Comparison of ENCODE assay signal across 1 cellular context in genomic region chrX:68686684-68687045, GRCh38.
A peak's percentile ranks its signal among the peaks of the same experiment; 100 is the strongest.
TF ChIP-seq lines count a peak whose summit lies in the region.

No MANE protein-coding gene starts in this region.

TF ChIP-seq in K562, 482 proteins besides CTCF, POLR2A, EP300 and RAD21 (continued from another document):
- TF ChIP-seq, protein P1, sequence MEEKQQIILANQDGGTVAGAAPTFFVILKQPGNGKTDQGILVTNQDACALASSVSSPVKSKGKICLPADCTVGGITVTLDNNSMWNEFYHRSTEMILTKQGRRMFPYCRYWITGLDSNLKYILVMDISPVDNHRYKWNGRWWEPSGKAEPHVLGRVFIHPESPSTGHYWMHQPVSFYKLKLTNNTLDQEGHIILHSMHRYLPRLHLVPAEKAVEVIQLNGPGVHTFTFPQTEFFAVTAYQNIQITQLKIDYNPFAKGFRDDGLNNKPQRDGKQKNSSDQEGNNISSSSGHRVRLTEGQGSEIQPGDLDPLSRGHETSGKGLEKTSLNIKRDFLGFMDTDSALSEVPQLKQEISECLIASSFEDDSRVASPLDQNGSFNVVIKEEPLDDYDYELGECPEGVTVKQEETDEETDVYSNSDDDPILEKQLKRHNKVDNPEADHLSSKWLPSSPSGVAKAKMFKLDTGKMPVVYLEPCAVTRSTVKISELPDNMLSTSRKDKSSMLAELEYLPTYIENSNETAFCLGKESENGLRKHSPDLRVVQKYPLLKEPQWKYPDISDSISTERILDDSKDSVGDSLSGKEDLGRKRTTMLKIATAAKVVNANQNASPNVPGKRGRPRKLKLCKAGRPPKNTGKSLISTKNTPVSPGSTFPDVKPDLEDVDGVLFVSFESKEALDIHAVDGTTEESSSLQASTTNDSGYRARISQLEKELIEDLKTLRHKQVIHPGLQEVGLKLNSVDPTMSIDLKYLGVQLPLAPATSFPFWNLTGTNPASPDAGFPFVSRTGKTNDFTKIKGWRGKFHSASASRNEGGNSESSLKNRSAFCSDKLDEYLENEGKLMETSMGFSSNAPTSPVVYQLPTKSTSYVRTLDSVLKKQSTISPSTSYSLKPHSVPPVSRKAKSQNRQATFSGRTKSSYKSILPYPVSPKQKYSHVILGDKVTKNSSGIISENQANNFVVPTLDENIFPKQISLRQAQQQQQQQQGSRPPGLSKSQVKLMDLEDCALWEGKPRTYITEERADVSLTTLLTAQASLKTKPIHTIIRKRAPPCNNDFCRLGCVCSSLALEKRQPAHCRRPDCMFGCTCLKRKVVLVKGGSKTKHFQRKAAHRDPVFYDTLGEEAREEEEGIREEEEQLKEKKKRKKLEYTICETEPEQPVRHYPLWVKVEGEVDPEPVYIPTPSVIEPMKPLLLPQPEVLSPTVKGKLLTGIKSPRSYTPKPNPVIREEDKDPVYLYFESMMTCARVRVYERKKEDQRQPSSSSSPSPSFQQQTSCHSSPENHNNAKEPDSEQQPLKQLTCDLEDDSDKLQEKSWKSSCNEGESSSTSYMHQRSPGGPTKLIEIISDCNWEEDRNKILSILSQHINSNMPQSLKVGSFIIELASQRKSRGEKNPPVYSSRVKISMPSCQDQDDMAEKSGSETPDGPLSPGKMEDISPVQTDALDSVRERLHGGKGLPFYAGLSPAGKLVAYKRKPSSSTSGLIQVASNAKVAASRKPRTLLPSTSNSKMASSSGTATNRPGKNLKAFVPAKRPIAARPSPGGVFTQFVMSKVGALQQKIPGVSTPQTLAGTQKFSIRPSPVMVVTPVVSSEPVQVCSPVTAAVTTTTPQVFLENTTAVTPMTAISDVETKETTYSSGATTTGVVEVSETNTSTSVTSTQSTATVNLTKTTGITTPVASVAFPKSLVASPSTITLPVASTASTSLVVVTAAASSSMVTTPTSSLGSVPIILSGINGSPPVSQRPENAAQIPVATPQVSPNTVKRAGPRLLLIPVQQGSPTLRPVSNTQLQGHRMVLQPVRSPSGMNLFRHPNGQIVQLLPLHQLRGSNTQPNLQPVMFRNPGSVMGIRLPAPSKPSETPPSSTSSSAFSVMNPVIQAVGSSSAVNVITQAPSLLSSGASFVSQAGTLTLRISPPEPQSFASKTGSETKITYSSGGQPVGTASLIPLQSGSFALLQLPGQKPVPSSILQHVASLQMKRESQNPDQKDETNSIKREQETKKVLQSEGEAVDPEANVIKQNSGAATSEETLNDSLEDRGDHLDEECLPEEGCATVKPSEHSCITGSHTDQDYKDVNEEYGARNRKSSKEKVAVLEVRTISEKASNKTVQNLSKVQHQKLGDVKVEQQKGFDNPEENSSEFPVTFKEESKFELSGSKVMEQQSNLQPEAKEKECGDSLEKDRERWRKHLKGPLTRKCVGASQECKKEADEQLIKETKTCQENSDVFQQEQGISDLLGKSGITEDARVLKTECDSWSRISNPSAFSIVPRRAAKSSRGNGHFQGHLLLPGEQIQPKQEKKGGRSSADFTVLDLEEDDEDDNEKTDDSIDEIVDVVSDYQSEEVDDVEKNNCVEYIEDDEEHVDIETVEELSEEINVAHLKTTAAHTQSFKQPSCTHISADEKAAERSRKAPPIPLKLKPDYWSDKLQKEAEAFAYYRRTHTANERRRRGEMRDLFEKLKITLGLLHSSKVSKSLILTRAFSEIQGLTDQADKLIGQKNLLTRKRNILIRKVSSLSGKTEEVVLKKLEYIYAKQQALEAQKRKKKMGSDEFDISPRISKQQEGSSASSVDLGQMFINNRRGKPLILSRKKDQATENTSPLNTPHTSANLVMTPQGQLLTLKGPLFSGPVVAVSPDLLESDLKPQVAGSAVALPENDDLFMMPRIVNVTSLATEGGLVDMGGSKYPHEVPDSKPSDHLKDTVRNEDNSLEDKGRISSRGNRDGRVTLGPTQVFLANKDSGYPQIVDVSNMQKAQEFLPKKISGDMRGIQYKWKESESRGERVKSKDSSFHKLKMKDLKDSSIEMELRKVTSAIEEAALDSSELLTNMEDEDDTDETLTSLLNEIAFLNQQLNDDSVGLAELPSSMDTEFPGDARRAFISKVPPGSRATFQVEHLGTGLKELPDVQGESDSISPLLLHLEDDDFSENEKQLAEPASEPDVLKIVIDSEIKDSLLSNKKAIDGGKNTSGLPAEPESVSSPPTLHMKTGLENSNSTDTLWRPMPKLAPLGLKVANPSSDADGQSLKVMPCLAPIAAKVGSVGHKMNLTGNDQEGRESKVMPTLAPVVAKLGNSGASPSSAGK (IDR thresholded peaks at IDR 0.05): peak; percentile 64; the same call in 1 of the 2 replicates
- TF ChIP-seq EP400 (IDR thresholded peaks at IDR 0.05) (0 out of 2 replicates have a peak, but pooled peaks have one; percentile 20), ATF4 (CRISPR knock-in tag; IDR thresholded peaks at IDR 0.05) (no peak), NR2C2 (CRISPR knock-in tag; IDR thresholded peaks at IDR 0.05) (no peak), NR2C2 (tag; IDR thresholded peaks at IDR 0.05) (no peak), E2F6 (IDR thresholded peaks at IDR 0.05; ENCODE audit: borderline replicate concordance in 1 of 2, extremely low read depth in 1 of 2, insufficient read depth in 1 of 2, insufficient read length in 1 of 2, low read depth in 1 of 2, low read length in 1 of 2, poor library complexity in 1 of 2, severe bottlenecking in 1 of 2) (peak in 1 of 2 experiments; percentile 4), KAT7 (CRISPR knock-in tag; IDR thresholded peaks at IDR 0.05; ENCODE audit: borderline replicate concordance) (no peak), DACH1 (IDR thresholded peaks at IDR 0.05; ENCODE audit: partially characterized antibody) (no peak), FOXK2 (conservative IDR thresholded peaks at IDR 0.05 in 1 of 2, IDR thresholded peaks at IDR 0.05 in 1 of 2; ENCODE audit: low read depth in 2 of 2) (peak; percentile 54 to 73), L3MBTL2 (IDR thresholded peaks at IDR 0.05) (peak; percentile 46), MYC (IDR thresholded peaks at IDR 0.05; ENCODE audit: low read depth, low read length) (peak; percentile 36; the same call in 1 of the 2 replicates), MYC (CRISPR knock-in tag; IDR thresholded peaks at IDR 0.05; ENCODE audit: borderline replicate concordance, low read depth) (no peak), SIN3A (IDR thresholded peaks at IDR 0.05; ENCODE audit: borderline replicate concordance in 2 of 2, control insufficient read depth in 1 of 2, low read depth in 2 of 2, low read length in 2 of 2) (peak in 1 of 2 experiments; percentile 17; a peak in 1 of 4 replicates), SRSF9 (IDR thresholded peaks at IDR 0.05; ENCODE audit: borderline replicate concordance, low read depth, low read length) (no peak), PHF20 (IDR thresholded peaks at IDR 0.05; ENCODE audit: partially characterized antibody) (no peak), COPS2 (conservative IDR thresholded peaks at IDR 0.05) (no peak), NRF1 (conservative IDR thresholded peaks at IDR 0.05 in 1 of 2, IDR thresholded peaks at IDR 0.05 in 1 of 2) (no peak), MNT (conservative IDR thresholded peaks at IDR 0.05) (peak; percentile 86 to 89), RBFOX2 (IDR thresholded peaks at IDR 0.05; ENCODE audit: low read depth, low read length) (no peak)
